21 cellular contexts compared by ENCODE assay signal in genomic region chr22:46965552-46966494, GRCh38.
DNase-seq lines count a peak whose midpoint lies in the region; ATAC-seq and TF ChIP-seq lines count a peak whose summit lies in the region.
"Had no signal": no experiment of that assay in that cellular context is flagged by ENCODE, and none has a peak within 500 bp of the region (broad histone marks: within the 10 kb centered on the region; RNA-seq: fewer than 3 reads in every experiment).

No MANE protein-coding gene starts in this region.

- no peak overlapping the region for H3K4me2 ChIP-seq in neural progenitor cell

- H4K20me1 ChIP-seq in neural progenitor cell (ENCODE audit: low read depth) = peaks cover 5% of the 10 kb centered on the region

- H3K27me3 Mint-ChIP-seq in brain = no peaks in the 10 kb centered on the region
- peaks cover 4% of the 10 kb centered on the region for H3K27me3 Mint-ChIP-seq in neural progenitor cell (ENCODE audit: insufficient read depth, low read depth)
- H3K27me3 Mint-ChIP-seq: naive B cell had no signal

- H3K9me3 Mint-ChIP-seq in brain = peaks cover 0 to 2% (median 0%) of the 10 kb centered on the region in 5 experiments
- H3K9me3 Mint-ChIP-seq in neural progenitor cell = no peaks in the 10 kb centered on the region
- H3K9me3 Mint-ChIP-seq: activated T-helper 2 cell treated with anti-CD3 and anti-CD28 coated beads, Interferon-gamma antibody, Interleukin-2, Interleukin-4, amounts not matched to agents 10 μg/mL and 5 μg/mL and 100 μg/mL, durations not matched to agents 14 hours and 24 hours and 36 hours; naive B cell had no signal

- H3K9ac ChIP-seq in neural progenitor cell = no peak overlapping the region

- DNase-seq in Ammon's horn (ENCODE audit: low spot score) = peak; percentile 57
- peak; percentile 65 for DNase-seq in G401 (ENCODE audit: low spot score)
- DNase-seq in neural progenitor cell (ENCODE audit: low spot score) = no peak
- no peak for DNase-seq in stimulated activated CD4-positive, alpha-beta T cell treated with anti-CD3 and anti-CD28 coated beads, Interleukin-1b, Interleukin-23, amount 100 ng/mL, for 48 hours
- DNase-seq in putamen (ENCODE audit: low spot score) = no peak
- no peak for DNase-seq in NCI-H510A (lab: John Stamatoyannopoulos, UW)
- DNase-seq: DND-41; gastrocnemius medialis; naive B cell; NCI-H1048; NCI-H2081; NCI-H526; small intestine; stimulated activated CD4-positive, alpha-beta T cell treated with anti-CD3 and anti-CD28 coated beads, Interleukin-4, amount 100 ng/mL, for 1 hour; trophoblast cell had no signal

- peak overlapping the region in 3 of 5 experiments; percentile 2 to 85 (median 64) for H3K27ac Mint-ChIP-seq in brain
- H3K27ac Mint-ChIP-seq in neural progenitor cell = peak overlapping the region; percentile 42
- H3K27ac Mint-ChIP-seq: activated T-helper 2 cell treated with anti-CD3 and anti-CD28 coated beads, Interferon-gamma antibody, Interleukin-2, Interleukin-4, amounts not matched to agents 10 μg/mL and 5 μg/mL and 100 μg/mL, durations not matched to agents 14 hours and 24 hours and 36 hours had no signal

- H3K4me1 ChIP-seq in neural progenitor cell = peaks cover 2% of the 10 kb centered on the region
- H3K4me1 ChIP-seq: prostate gland had no signal

- no peaks in the 10 kb centered on the region for H3K36me3 ChIP-seq in neural progenitor cell
- H3K36me3 ChIP-seq: adrenal gland, gastrocnemius medialis, prostate gland had no signal

- no peaks in the 10 kb centered on the region for H3K36me3 Mint-ChIP-seq in brain
- no peaks in the 10 kb centered on the region for H3K36me3 Mint-ChIP-seq in neural progenitor cell

- H3K4me3 Mint-ChIP-seq in brain (no peak overlapping the region), neural progenitor cell (no peak overlapping the region)
- H3K4me3 Mint-ChIP-seq: naive B cell had no signal

- no peaks in the 10 kb centered on the region for H3K27me3 ChIP-seq in neural progenitor cell
- H3K27me3 ChIP-seq: adrenal gland, dorsolateral prefrontal cortex, gastrocnemius medialis had no signal

- no peak for ATAC-seq in GM21515 (IDR thresholded peaks at IDR 0.05; ENCODE audit: unreplicated experiment)
- ATAC-seq: gastrocnemius medialis had no signal

- no peak overlapping the region for H2AFZ ChIP-seq in neural progenitor cell (replicated peaks)

- no peaks in the 10 kb centered on the region for H3K79me2 ChIP-seq in neural progenitor cell (ENCODE audit: low read depth)

- no peak overlapping the region for H3K27ac ChIP-seq in neural progenitor cell
- H3K27ac ChIP-seq: adrenal gland, gastrocnemius medialis, prostate gland had no signal

- H3F3A ChIP-seq in neural progenitor cell (ENCODE audit: low read depth) = no peaks in the 10 kb centered on the region

- in situ Hi-C loops in G401 (cut with HindIII; ENCODE audit: low sequenced_read_pairs) = no loop called here

- peaks cover 72% of the 10 kb centered on the region for H3K4me1 Mint-ChIP-seq in brain
- H3K4me1 Mint-ChIP-seq in neural progenitor cell = peaks cover 11% of the 10 kb centered on the region

- TF ChIP-seq CTCF in brain (conservative IDR thresholded peaks at IDR 0.05) (no peak), neural progenitor cell (IDR thresholded peaks at IDR 0.05) (no peak)

- no peak overlapping the region for H3K4me3 ChIP-seq in neural progenitor cell
- H3K4me3 ChIP-seq: adrenal gland, dorsolateral prefrontal cortex, gastrocnemius medialis, prostate gland had no signal

- no peaks in the 10 kb centered on the region for H3K9me3 ChIP-seq in neural progenitor cell (ENCODE audit: low read depth)
- H3K9me3 ChIP-seq: adrenal gland, gastrocnemius medialis, prostate gland had no signal

Comparison
In these comparisons a context has a peak if more than half of its experiments do, and no peak if none do; other contexts are left out.
1. DNase-seq: peak in Ammon's horn (single experiment) and G401 (single experiment); none in neural progenitor cell (single experiment), stimulated activated CD4-positive, alpha-beta T cell treated with anti-CD3 and anti-CD28 coated beads, Interleukin-1b, Interleukin-23, amount 100 ng/mL, for 48 hours (single experiment), putamen (single experiment) and NCI-H510A (single experiment).